26 cellular contexts compared by ENCODE assay signal in genomic region chr1:172547071-172547470, GRCh38. TPM values are rescaled to one million over a fixed set of nuclear protein-coding genes. Genes with fewer than 3 reads are reported as not detected.
DNase-seq lines count a peak whose midpoint lies in the region; ATAC-seq, FAIRE-seq and TF ChIP-seq lines count a peak whose summit lies in the region.
"Had no signal": no experiment of that assay in that cellular context is flagged by ENCODE, and none has a peak within 500 bp of the region (broad histone marks: within the 10 kb centered on the region; RNA-seq: fewer than 3 reads in every experiment).

No MANE protein-coding gene starts in this region.

- peaks cover 2% of the 10 kb centered on the region; the same call in 1 of the 2 replicates for H3K36me3 ChIP-seq in PC-3 (ENCODE audit: low read depth, low read length)
- H3K36me3 ChIP-seq in trophoblast cell (ENCODE audit: control insufficient read depth in 1 of 2, insufficient read depth in 2 of 2, low read length in 2 of 2), result peaks cover 0 to 3% of the 10 kb centered on the region in 2 experiments
- H3K36me3 ChIP-seq: MG63, pancreas, SJSA1, tibial nerve had no signal

- no peak for DNase-seq in H54 (ENCODE audit: insufficient read length, low spot score)
- DNase-seq in PC-3, result peak; percentile 67
- DNase-seq in fibroblast of mammary gland (ENCODE audit: low read depth), result peak; percentile 19
- DNase-seq in trophoblast cell, result no peak
- DNase-seq in activated naive CD4-positive, alpha-beta T cell (lab: John Stamatoyannopoulos, UW), result no peak
- no peak for DNase-seq in ecto neural progenitor cell (ENCODE audit: low spot score)
- DNase-seq: activated CD4-positive, alpha-beta T cell treated with anti-CD3 and anti-CD28 coated beads, Interleukin-2, amount 10 ng/mL, durations not matched to agents 7 days and 5 days; activated CD8-positive, alpha-beta memory T cell treated with anti-CD3 and anti-CD28 coated beads, Interleukin-2, amount 10 ng/mL, durations not matched to agents 7 days and 5 days; activated naive CD4-positive, alpha-beta T cell treated with anti-CD3 and anti-CD28 coated beads, Interleukin-2, amount 10 ng/mL, durations not matched to agents 7 days and 5 days; amniotic stem cell; COR-L47; cortex of kidney; glutamatergic neuron; GOT3; MG63; NCI-H1417; NCI-H2029 treated with DMSO at 0.1 percent for 48 hours; pancreas; RPMI8226 had no signal

- H3K27ac ChIP-seq in PC-3 (ENCODE audit: low read length) (no peak overlapping the region), trophoblast cell (ENCODE audit: low read depth, low read length) (no peak overlapping the region)
- H3K27ac ChIP-seq: BLaER1 treated with 17β-estradiol and CSF1 and Interleukin-3, amounts not matched to agents 10 nM and 100 nM; SJSA1; tibial nerve had no signal

- H3K9me3 ChIP-seq in PC-3 (ENCODE audit: low read length), result no peaks in the 10 kb centered on the region
- no peaks in the 10 kb centered on the region for H3K9me3 ChIP-seq in trophoblast cell (ENCODE audit: insufficient read depth, low read depth, low read length)
- H3K9me3 ChIP-seq: BLaER1 treated with 17β-estradiol and CSF1 and Interleukin-3, amounts not matched to agents 10 nM and 100 nM; MG63; pancreas; SJSA1; tibial nerve had no signal

- no peak for TF ChIP-seq CTCF in PC-3 (conservative IDR thresholded peaks at IDR 0.05; ENCODE audit: low read depth, low read length)
- TF ChIP-seq CTCF in fibroblast of mammary gland (conservative IDR thresholded peaks at IDR 0.05; ENCODE audit: control insufficient read depth, insufficient read depth, low read depth, low read length), result no peak

- H4K20me1 ChIP-seq in PC-3 (ENCODE audit: low read length), result peaks cover 70% of the 10 kb centered on the region

- H2BK120ac ChIP-seq in trophoblast cell (ENCODE audit: insufficient read depth, low read length, poor library complexity), result no peak overlapping the region

- H3K4ac ChIP-seq in trophoblast cell (ENCODE audit: low read depth, low read length), result peak overlapping the region; percentile 63

- peaks cover 98% of the 10 kb centered on the region for H3K79me2 ChIP-seq in PC-3 (ENCODE audit: low read length)
- peaks cover 11% of the 10 kb centered on the region for H3K79me2 ChIP-seq in trophoblast cell (ENCODE audit: control insufficient read depth, insufficient read depth, low read length, poor library complexity)

- no peak overlapping the region for H2BK5ac ChIP-seq in trophoblast cell (ENCODE audit: low read depth, low read length, poor library complexity)

- H4K8ac ChIP-seq in trophoblast cell (ENCODE audit: low read depth, low read length), result no peak overlapping the region

- ATAC-seq in PC-3, result peak; percentile 63
- ATAC-seq in GM21367 (IDR thresholded peaks at IDR 0.05; ENCODE audit: unreplicated experiment), result no peak
- ATAC-seq: activated CD8-positive, alpha-beta memory T cell treated with anti-CD3 and anti-CD28 coated beads, Interleukin-2, amount 10 ng/mL, durations not matched to agents 7 days and 5 days had no signal

- no peak overlapping the region for H4K91ac ChIP-seq in trophoblast cell (ENCODE audit: low read depth, low read length)

- H3K9me2 ChIP-seq in PC-3 (replicated peaks; ENCODE audit: low read length), result no peaks in the 10 kb centered on the region

- H2BK12ac ChIP-seq in trophoblast cell (ENCODE audit: low read length), result no peak overlapping the region

- intact Hi-C loops in PC-3 (cut with micrococcal nuclease), result loop anchor here (5.0 kb wide), 1 partner anchor 40 kb away; no protein-coding TSS in a partner anchor

- H4K12ac ChIP-seq in trophoblast cell (ENCODE audit: low read depth, low read length), result no peak overlapping the region

- no peak overlapping the region for H3K9ac ChIP-seq in PC-3 (ENCODE audit: low read length)
- H3K9ac ChIP-seq in trophoblast cell (ENCODE audit: low read length), result no peak overlapping the region
- H3K9ac ChIP-seq: BLaER1 treated with 17β-estradiol and CSF1 and Interleukin-3, amounts not matched to agents 10 nM and 100 nM had no signal

- peaks cover 4% of the 10 kb centered on the region for H3K79me1 ChIP-seq in trophoblast cell (ENCODE audit: low read length)

- no peak overlapping the region for H2AK5ac ChIP-seq in trophoblast cell (ENCODE audit: low read length)

- FAIRE-seq in H54 (lab: Jason Lieb, UNC), result peak; percentile 68
- FAIRE-seq: bronchial epithelial cell, GM12891, keratinocyte, pancreas had no signal

- H3K27me3 ChIP-seq in PC-3 (ENCODE audit: low read length) (no peaks in the 10 kb centered on the region), trophoblast cell (ENCODE audit: insufficient read depth, low read length) (no peaks in the 10 kb centered on the region)
- H3K27me3 ChIP-seq: BLaER1 treated with 17β-estradiol and CSF1 and Interleukin-3, amounts not matched to agents 10 nM and 100 nM; MG63; pancreas; SJSA1; tibial nerve had no signal

- H3K18ac ChIP-seq in trophoblast cell (ENCODE audit: low read length), result no peak overlapping the region

- peaks cover 27% of the 10 kb centered on the region for H3K4me1 ChIP-seq in PC-3 (ENCODE audit: insufficient read depth, low read length)
- peaks cover 3 to 6% of the 10 kb centered on the region in 2 experiments for H3K4me1 ChIP-seq in trophoblast cell (ENCODE audit: control insufficient read depth in 1 of 2, insufficient read depth in 2 of 2, low read length in 2 of 2)

- CTCF ChIA-PET in PC-3 (lab: Charles Lee), result no interaction called here

- no peak overlapping the region for H3K14ac ChIP-seq in trophoblast cell (ENCODE audit: low read length)

- POLR2A ChIA-PET in PC-3 (lab: Charles Lee; ENCODE audit: unreplicated experiment), result interaction anchor here (0.5 kb wide), 1 partner anchor 954 kb away, joined by 3 read pairs; no protein-coding TSS in a partner anchor

- H3K4me3 ChIP-seq in PC-3 (ENCODE audit: low read length) (no peak overlapping the region), fibroblast of mammary gland (ENCODE audit: control insufficient read depth, low read depth, low read length) (no peak overlapping the region), trophoblast cell (ENCODE audit: low read depth, low read length) (no peak overlapping the region)
- H3K4me3 ChIP-seq: BLaER1 treated with 17β-estradiol and CSF1 and Interleukin-3, amounts not matched to agents 10 nM and 100 nM; MG63; pancreas; SJSA1; tibial nerve had no signal

- no peaks in the 10 kb centered on the region for H3F3A ChIP-seq in PC-3 (ENCODE audit: low read length, unreplicated experiment)

- no peak for TF ChIP-seq POLR2A in H54 (IDR thresholded peaks at IDR 0.05; ENCODE audit: low read depth, low read length)

- peak overlapping the region; percentile 0; the same call in 1 of the 2 replicates for H3K4me2 ChIP-seq in PC-3 (ENCODE audit: low read length)
- no peak overlapping the region for H3K4me2 ChIP-seq in trophoblast cell (ENCODE audit: low read length)
- H3K4me2 ChIP-seq: BLaER1 treated with 17β-estradiol and CSF1 and Interleukin-3, amounts not matched to agents 10 nM and 100 nM had no signal

- H3K23ac ChIP-seq in trophoblast cell (ENCODE audit: low read length), result no peak overlapping the region

- no TSS peak for BruUV-seq in PC-3 (replicated peaks; lab: Mats Ljungman, UMichigan)

- no CpG with 5 or more reads among the region's 3 CpGs for WGBS in trophoblast cell (ENCODE audit: extremely low coverage, insufficient coverage, insufficient read length)

- H2AFZ ChIP-seq in PC-3 (ENCODE audit: low read length), result no peak overlapping the region
- no peak overlapping the region for H2AFZ ChIP-seq in trophoblast cell (ENCODE audit: insufficient read depth, low read length, poor library complexity)

RNA-seq across cellular contexts. Expression of gene SUCO, which starts 14.1 kb away (rescaled TPM):
- total RNA-seq in PC-3 (2014; rRNA removed), result 72.0 and 81.3 TPM in 2 replicates
- 143 and 152 TPM in 2 replicates for polyA plus RNA-seq in trophoblast cell (2013)

Comparison
In these comparisons a context has a peak if more than half of its experiments do, and no peak if none do; other contexts are left out.
1. DNase-seq: peak in PC-3 (single experiment) and fibroblast of mammary gland (single experiment); none in H54 (single experiment), trophoblast cell (0 of 2), activated naive CD4-positive, alpha-beta T cell (0 of 4) and ecto neural progenitor cell (single experiment).